In genomic region chr10:92544296-92544695, GRCh38 we compare ENCODE assay signal across 10 cellular contexts. TPM values are rescaled to one million over a fixed set of nuclear protein-coding genes. Genes with fewer than 3 reads are reported as not detected.
DNase-seq lines count a peak whose midpoint lies in the region; ATAC-seq, FAIRE-seq and TF ChIP-seq lines count a peak whose summit lies in the region.
"Had no signal": no experiment of that assay in that cellular context is flagged by ENCODE, and none has a peak within 500 bp of the region (broad histone marks: within the 10 kb centered on the region; RNA-seq: fewer than 3 reads in every experiment).

No MANE protein-coding gene starts in this region.

- DNase-seq in MCF 10A (ENCODE audit: unreplicated experiment), result peak; percentile 5
- DNase-seq in breast epithelium (ENCODE audit: low spot score in 2 of 2), result no peak
- peak; percentile 7 for DNase-seq in NCI-H524 treated with DMSO at 0.1 percent for 48 hours (lab: John Stamatoyannopoulos, UW)
- peak; percentile 62 for DNase-seq in bronchial epithelial cell (ENCODE audit: low read depth)
- no peak for DNase-seq in LoVo (ENCODE audit: low spot score)
- no peak for DNase-seq in progenitor cell of endocrine pancreas (ENCODE audit: low spot score, unreplicated experiment)
- DNase-seq: activated effector memory CD4-positive, alpha-beta T cell treated with anti-CD3 and anti-CD28 coated beads, Interleukin-2, amount 50 U/mL, for 16 hours; Calu3 had no signal

- ATAC-seq in stimulated activated memory B cell treated with anti-CD40 and anti-IgM and Interleukin-4, amounts not matched to agents 10 μg/mL and 1 μg/mL and 100 μg/mL, for 72 hours, result peak; percentile 82
- no peak for ATAC-seq in HG03439 (IDR thresholded peaks at IDR 0.05; ENCODE audit: unreplicated experiment)

- H3K36me3 Mint-ChIP-seq in MCF 10A (ENCODE audit: insufficient read depth, unreplicated experiment) (peaks cover 31% of the 10 kb centered on the region), progenitor cell of endocrine pancreas (ENCODE audit: insufficient read depth) (peaks cover 2% of the 10 kb centered on the region)
- H3K36me3 Mint-ChIP-seq in stimulated activated memory B cell treated with anti-CD40 and anti-IgM and Interleukin-4, amounts not matched to agents 10 μg/mL and 1 μg/mL and 100 μg/mL, for 72 hours, result peaks cover 11% of the 10 kb centered on the region

- H3K36me3 ChIP-seq in breast epithelium (no peaks in the 10 kb centered on the region), bronchial epithelial cell (ENCODE audit: control insufficient read depth, insufficient read depth, low read length) (no peaks in the 10 kb centered on the region)

- no peak for TF ChIP-seq POLR2A in breast epithelium (IDR thresholded peaks at IDR 0.05)

- no TSS peak for BruUV-seq in MCF 10A (replicated peaks; lab: Mats Ljungman, UMichigan)

- POLR2A ChIA-PET in MCF 10A (lab: Yijun Ruan, JAX), result interaction anchor here (1.3 to 4.6 kb wide), 2 partner anchors 27 to 29 kb away, joined by 3 to 31 read pairs; partner anchors contain the start of gene IDE

- peaks cover 14% of the 10 kb centered on the region for H3K4me1 Mint-ChIP-seq in MCF 10A (ENCODE audit: insufficient read depth, unreplicated experiment)
- H3K4me1 Mint-ChIP-seq in stimulated activated memory B cell treated with anti-CD40 and anti-IgM and Interleukin-4, amounts not matched to agents 10 μg/mL and 1 μg/mL and 100 μg/mL, for 72 hours, result peaks cover 39% of the 10 kb centered on the region
- H3K4me1 Mint-ChIP-seq in progenitor cell of endocrine pancreas (ENCODE audit: low read depth), result peaks cover 5% of the 10 kb centered on the region

- intact Hi-C loops in MCF 10A (cut with micrococcal nuclease) (no loop called here), breast epithelium (cut with DNase I; ENCODE audit: low total_unique reads) (no loop called here)

- TF ChIP-seq CTCF in MCF 10A (IDR thresholded peaks at IDR 0.05; ENCODE audit: unreplicated experiment) (no peak), breast epithelium (IDR thresholded peaks at IDR 0.05) (no peak), bronchial epithelial cell (IDR thresholded peaks at IDR 0.05; ENCODE audit: insufficient read depth, low read length, severe bottlenecking) (no peak), progenitor cell of endocrine pancreas (IDR thresholded peaks at IDR 0.05; ENCODE audit: unreplicated experiment) (no peak)

- no peak for FAIRE-seq in bronchial epithelial cell (lab: Jason Lieb, UNC)

- no peak overlapping the region for H3K27ac ChIP-seq in breast epithelium

- H3K9me3 ChIP-seq in breast epithelium, result no peaks in the 10 kb centered on the region

- H3K9me3 Mint-ChIP-seq in MCF 10A (ENCODE audit: unreplicated experiment) (no peaks in the 10 kb centered on the region), progenitor cell of endocrine pancreas (ENCODE audit: low read depth) (no peaks in the 10 kb centered on the region)
- no peaks in the 10 kb centered on the region for H3K9me3 Mint-ChIP-seq in stimulated activated memory B cell treated with anti-CD40 and anti-IgM and Interleukin-4, amounts not matched to agents 10 μg/mL and 1 μg/mL and 100 μg/mL, for 72 hours

- H3K4me1 ChIP-seq in breast epithelium, result no peaks in the 10 kb centered on the region

- peak overlapping the region; percentile 58 for H3K27ac Mint-ChIP-seq in MCF 10A (ENCODE audit: low read depth, unreplicated experiment)
- H3K27ac Mint-ChIP-seq in stimulated activated memory B cell treated with anti-CD40 and anti-IgM and Interleukin-4, amounts not matched to agents 10 μg/mL and 1 μg/mL and 100 μg/mL, for 72 hours, result peak overlapping the region; percentile 18
- no peak overlapping the region for H3K27ac Mint-ChIP-seq in progenitor cell of endocrine pancreas

- no peak overlapping the region for H3K4me3 ChIP-seq in breast epithelium
- H3K4me3 ChIP-seq in bronchial epithelial cell (ENCODE audit: low read depth, low read length), result no peak overlapping the region

- no peak overlapping the region for H3K4me3 Mint-ChIP-seq in MCF 10A (ENCODE audit: unreplicated experiment)
- no peak overlapping the region for H3K4me3 Mint-ChIP-seq in stimulated activated memory B cell treated with anti-CD40 and anti-IgM and Interleukin-4, amounts not matched to agents 10 μg/mL and 1 μg/mL and 100 μg/mL, for 72 hours
- H3K4me3 Mint-ChIP-seq in progenitor cell of endocrine pancreas (ENCODE audit: low read depth), result no peak overlapping the region

- CTCF ChIA-PET in MCF 10A (lab: Yijun Ruan, JAX), result interaction anchor here (0.6 to 1.2 kb wide), 4 partner anchors 19 to 199 kb away, joined by 3 to 4 read pairs (median 3); partner anchors contain the start of gene IDE

- H3K27me3 ChIP-seq in breast epithelium (no peaks in the 10 kb centered on the region), bronchial epithelial cell (ENCODE audit: control insufficient read depth, insufficient read depth, low read length) (no peaks in the 10 kb centered on the region)

- H3K27me3 Mint-ChIP-seq in MCF 10A (ENCODE audit: insufficient read depth, unreplicated experiment) (no peaks in the 10 kb centered on the region), progenitor cell of endocrine pancreas (no peaks in the 10 kb centered on the region)
- H3K27me3 Mint-ChIP-seq in stimulated activated memory B cell treated with anti-CD40 and anti-IgM and Interleukin-4, amounts not matched to agents 10 μg/mL and 1 μg/mL and 100 μg/mL, for 72 hours, result no peaks in the 10 kb centered on the region

RNA-seq across cellular contexts. Expression of gene IDE, which starts 29.6 kb away (rescaled TPM):
- total RNA-seq in MCF 10A (2022) (54.6 and 66.4 TPM in 2 replicates), breast epithelium (10 to 100 TPM; 24.0 to 39.5 (median 29.2) TPM), bronchial epithelial cell (15.3 and 23.3 TPM in 2 replicates), progenitor cell of endocrine pancreas (60.1 TPM in 2 replicates)

RNA-seq across cellular contexts. Expression of gene KIF11, which starts 48.6 kb away (rescaled TPM):
- 21.3 and 27.3 TPM in 2 replicates for total RNA-seq in MCF 10A (2022)
- total RNA-seq in breast epithelium, result 1 to 10 TPM in 2 of 3 donors, under 1 TPM in 1; 0.66 to 2.6 (median 1.6) TPM
- 1.1 and 1.3 TPM in 2 replicates for total RNA-seq in bronchial epithelial cell
- 25.6 and 25.9 TPM in 2 replicates for total RNA-seq in progenitor cell of endocrine pancreas

Comparison
In these comparisons a context has a peak if more than half of its experiments do, and no peak if none do; other contexts are left out.
1. DNase-seq: peak in MCF 10A (single experiment), NCI-H524 treated with DMSO at 0.1 percent for 48 hours (single experiment) and bronchial epithelial cell (single experiment); none in breast epithelium (0 of 2), LoVo (single experiment) and progenitor cell of endocrine pancreas (single experiment).